Comparison of ENCODE assay signal across 1 cellular context in genomic region chr12:130715150-130715995, GRCh38.
TF ChIP-seq lines count a peak whose summit lies in the region.

No MANE protein-coding gene starts in this region.

TF ChIP-seq in GM23338, 12 proteins besides CTCF, POLR2A, EP300 and RAD21 (continued from another document):
- TF ChIP-seq, protein P1, sequence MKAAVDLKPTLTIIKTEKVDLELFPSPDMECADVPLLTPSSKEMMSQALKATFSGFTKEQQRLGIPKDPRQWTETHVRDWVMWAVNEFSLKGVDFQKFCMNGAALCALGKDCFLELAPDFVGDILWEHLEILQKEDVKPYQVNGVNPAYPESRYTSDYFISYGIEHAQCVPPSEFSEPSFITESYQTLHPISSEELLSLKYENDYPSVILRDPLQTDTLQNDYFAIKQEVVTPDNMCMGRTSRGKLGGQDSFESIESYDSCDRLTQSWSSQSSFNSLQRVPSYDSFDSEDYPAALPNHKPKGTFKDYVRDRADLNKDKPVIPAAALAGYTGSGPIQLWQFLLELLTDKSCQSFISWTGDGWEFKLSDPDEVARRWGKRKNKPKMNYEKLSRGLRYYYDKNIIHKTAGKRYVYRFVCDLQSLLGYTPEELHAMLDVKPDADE (IDR thresholded peaks at IDR 0.05): no peak
- no peak for TF ChIP-seq NANOG (IDR thresholded peaks at IDR 0.05; ENCODE audit: borderline replicate concordance)
- TF ChIP-seq REST (IDR thresholded peaks at IDR 0.05; ENCODE audit: unreplicated experiment): no peak
- TF ChIP-seq POLR2AphosphoS5 (IDR thresholded peaks at IDR 0.05; ENCODE audit: low read depth): no peak
- no peak for TF ChIP-seq ZNF462 (CRISPR knock-in tag; IDR thresholded peaks at IDR 0.05)
